In the genomic region with DNA sequence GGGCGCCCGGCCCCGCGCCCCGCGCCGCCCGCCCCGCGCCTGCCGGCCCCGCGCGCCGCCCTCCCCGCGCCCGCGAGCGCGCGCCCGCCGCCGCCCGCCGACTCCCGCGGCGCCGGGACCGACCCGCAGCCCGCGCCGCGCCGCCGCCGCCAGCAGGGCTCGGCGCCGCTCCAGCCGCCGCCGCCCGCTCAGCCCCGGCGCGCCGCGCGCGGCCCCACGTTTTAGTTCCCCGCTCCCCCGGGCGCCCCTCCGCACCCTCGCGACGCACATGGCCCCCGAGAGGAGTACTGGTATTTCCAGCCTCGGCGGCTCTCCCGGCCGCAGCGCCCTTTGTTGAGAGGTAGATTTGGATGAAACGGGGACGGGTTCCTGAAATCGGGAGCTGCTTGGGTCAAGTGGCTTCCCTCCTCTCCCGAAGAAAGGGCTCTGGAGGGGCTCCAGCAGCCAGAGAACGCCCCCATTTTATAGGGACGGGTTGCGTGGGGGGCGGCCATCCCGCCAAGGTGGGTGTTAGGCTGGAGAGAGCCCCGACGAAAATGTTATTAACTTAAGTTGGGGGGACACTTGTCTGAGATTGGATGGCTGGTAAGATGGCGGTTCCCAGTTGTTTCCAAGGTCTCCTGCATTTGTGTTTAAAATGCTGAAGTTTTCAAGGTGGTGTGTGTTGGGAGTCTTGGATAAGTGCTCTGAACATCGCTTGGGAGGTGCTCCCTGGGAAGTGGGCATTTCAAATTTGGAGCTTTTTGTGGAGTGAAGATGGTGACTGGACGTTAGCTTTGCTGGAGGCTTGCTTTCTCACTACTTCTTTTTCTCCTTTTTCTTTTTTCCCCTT, we compare ENCODE assay signal across 8 cellular contexts. TPM values are rescaled to one million over a fixed set of nuclear protein-coding genes. Genes with fewer than 3 reads are reported as not detected.
DNase-seq lines count a peak whose midpoint lies in the region; ATAC-seq and TF ChIP-seq lines count a peak whose summit lies in the region.

No MANE protein-coding gene starts in this region.

- peaks cover 63% of the 10 kb centered on the region for H3K4me1 Mint-ChIP-seq in WTC11
- H3K4me1 Mint-ChIP-seq in naive thymus-derived CD8-positive, alpha-beta T cell, result peaks cover 11 to 72% (median 50%) of the 10 kb centered on the region in 4 donors

- peaks cover 87% of the 10 kb centered on the region for H3K27me3 Mint-ChIP-seq in WTC11 (ENCODE audit: low read depth)
- H3K27me3 Mint-ChIP-seq in naive thymus-derived CD8-positive, alpha-beta T cell, result peaks cover 3 to 33% (median 18%) of the 10 kb centered on the region in 5 donors

- CTCF ChIA-PET in WTC11 (lab: Charles Lee), result no interaction called here

- TF ChIP-seq CTCF in WTC11 (IDR thresholded peaks at IDR 0.05), result no peak
- no peak for TF ChIP-seq CTCF in epithelial cell of proximal tubule (conservative IDR thresholded peaks at IDR 0.05; ENCODE audit: low read depth, low read length)
- TF ChIP-seq CTCF in uterus (IDR thresholded peaks at IDR 0.05), result no peak

- no peaks in the 10 kb centered on the region for H3K9me3 Mint-ChIP-seq in WTC11
- peaks cover 0 to 3% (median 0%) of the 10 kb centered on the region in 9 donors for H3K9me3 Mint-ChIP-seq in naive thymus-derived CD8-positive, alpha-beta T cell

- H3K36me3 ChIP-seq in uterus, result no peaks in the 10 kb centered on the region

- H3K4me1 ChIP-seq in uterus, result peaks cover 0 to 7% of the 10 kb centered on the region in 2 donors

- peak overlapping the region; percentile 74 for H3K4me3 Mint-ChIP-seq in WTC11
- H3K4me3 Mint-ChIP-seq in naive thymus-derived CD8-positive, alpha-beta T cell, result peak overlapping the region; percentile 81 to 94 (median 86)

- POLR2A ChIA-PET in WTC11 (lab: Charles Lee), result interaction anchor here (0.5 kb wide), 1 partner anchor 29 kb away, joined by 6 read pairs; no protein-coding TSS in a partner anchor
- POLR2A ChIA-PET in naive thymus-derived CD8-positive, alpha-beta T cell (lab: Charles Lee), result interaction anchor here (0.6 to 6.0 kb wide), 10 partner anchors 10 to 347 kb away, joined by 3 to 53 read pairs (median 4); no protein-coding TSS in a partner anchor

- TF ChIP-seq POLR2A in uterus (IDR thresholded peaks at IDR 0.05), result no peak

- ATAC-seq in Right ventricle myocardium inferior (no peak), WTC11 (no peak), HG03045 (IDR thresholded peaks at IDR 0.05; ENCODE audit: unreplicated experiment) (no peak)
- ATAC-seq in naive thymus-derived CD8-positive, alpha-beta T cell, result peak in 1 of 2 donors; percentile 5

- DNase-seq in Right ventricle myocardium inferior (ENCODE audit: missing footprints) (peak; percentile 65), cardiac septum (ENCODE audit: low spot score) (no peak), WTC11 (ENCODE audit: low spot score) (peak; percentile 28), epithelial cell of proximal tubule (ENCODE audit: low read depth) (no peak), uterus (peak in 1 of 2 donors; percentile 32), NOMO-1 (lab: John Stamatoyannopoulos, UW; ENCODE audit: unreplicated experiment in 2 of 2) (no peak)
- peak in 4 of 10 donors; percentile 36 to 47 (median 41) for DNase-seq in naive thymus-derived CD8-positive, alpha-beta T cell

- H3K9me3 ChIP-seq in uterus, result no peaks in the 10 kb centered on the region

- H3K27ac ChIP-seq in uterus, result peak overlapping the region in 1 of 2 donors; percentile 96

- no peak overlapping the region for H3K27ac Mint-ChIP-seq in WTC11
- H3K27ac Mint-ChIP-seq in naive thymus-derived CD8-positive, alpha-beta T cell, result peak overlapping the region; percentile 72 to 94 (median 88)

- no peaks in the 10 kb centered on the region for H3K36me3 Mint-ChIP-seq in WTC11
- peaks cover 0 to 11% (median 5%) of the 10 kb centered on the region in 3 donors for H3K36me3 Mint-ChIP-seq in naive thymus-derived CD8-positive, alpha-beta T cell

- no peaks in the 10 kb centered on the region for H3K27me3 ChIP-seq in uterus

- peak overlapping the region; percentile 67 for H3K4me3 ChIP-seq in epithelial cell of proximal tubule (ENCODE audit: low read depth, low read length)
- peak overlapping the region; percentile 52 to 69 for H3K4me3 ChIP-seq in uterus

- intact Hi-C loops in Right ventricle myocardium inferior (cut with DNase I) (loop anchor here (2.0 to 10.0 kb wide), 7 partner anchors 69 to 797 kb away; a partner anchor contains a TSS), cardiac septum (cut with DNase I) (loop anchor here (2.0 to 5.0 kb wide), 2 partner anchors 69 to 320 kb away; a partner anchor contains a TSS), uterus (cut with DNase I; ENCODE audit: low total_unique reads) (loop anchor here (10.0 kb wide), 2 partner anchors 113 to 827 kb away; no protein-coding TSS in a partner anchor)

TF ChIP-seq in WTC11, 78 proteins besides CTCF, POLR2A, EP300 and RAD21 (continues in another document):
- TF ChIP-seq ZNF671 (CRISPR knock-in tag; IDR thresholded peaks at IDR 0.05) (no peak), RORB (CRISPR knock-in tag; IDR thresholded peaks at IDR 0.05) (no peak), ZNF396 (CRISPR knock-in tag; IDR thresholded peaks at IDR 0.05; ENCODE audit: borderline replicate concordance) (no peak), GTF2I (CRISPR knock-in tag; conservative IDR thresholded peaks at IDR 0.05) (no peak), NR2C2 (CRISPR knock-in tag; IDR thresholded peaks at IDR 0.05) (no peak)
- TF ChIP-seq, protein P1, sequence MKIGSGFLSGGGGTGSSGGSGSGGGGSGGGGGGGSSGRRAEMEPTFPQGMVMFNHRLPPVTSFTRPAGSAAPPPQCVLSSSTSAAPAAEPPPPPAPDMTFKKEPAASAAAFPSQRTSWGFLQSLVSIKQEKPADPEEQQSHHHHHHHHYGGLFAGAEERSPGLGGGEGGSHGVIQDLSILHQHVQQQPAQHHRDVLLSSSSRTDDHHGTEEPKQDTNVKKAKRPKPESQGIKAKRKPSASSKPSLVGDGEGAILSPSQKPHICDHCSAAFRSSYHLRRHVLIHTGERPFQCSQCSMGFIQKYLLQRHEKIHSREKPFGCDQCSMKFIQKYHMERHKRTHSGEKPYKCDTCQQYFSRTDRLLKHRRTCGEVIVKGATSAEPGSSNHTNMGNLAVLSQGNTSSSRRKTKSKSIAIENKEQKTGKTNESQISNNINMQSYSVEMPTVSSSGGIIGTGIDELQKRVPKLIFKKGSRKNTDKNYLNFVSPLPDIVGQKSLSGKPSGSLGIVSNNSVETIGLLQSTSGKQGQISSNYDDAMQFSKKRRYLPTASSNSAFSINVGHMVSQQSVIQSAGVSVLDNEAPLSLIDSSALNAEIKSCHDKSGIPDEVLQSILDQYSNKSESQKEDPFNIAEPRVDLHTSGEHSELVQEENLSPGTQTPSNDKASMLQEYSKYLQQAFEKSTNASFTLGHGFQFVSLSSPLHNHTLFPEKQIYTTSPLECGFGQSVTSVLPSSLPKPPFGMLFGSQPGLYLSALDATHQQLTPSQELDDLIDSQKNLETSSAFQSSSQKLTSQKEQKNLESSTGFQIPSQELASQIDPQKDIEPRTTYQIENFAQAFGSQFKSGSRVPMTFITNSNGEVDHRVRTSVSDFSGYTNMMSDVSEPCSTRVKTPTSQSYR (CRISPR knock-in tag; IDR thresholded peaks at IDR 0.05), result no peak
- TF ChIP-seq, protein P2, sequence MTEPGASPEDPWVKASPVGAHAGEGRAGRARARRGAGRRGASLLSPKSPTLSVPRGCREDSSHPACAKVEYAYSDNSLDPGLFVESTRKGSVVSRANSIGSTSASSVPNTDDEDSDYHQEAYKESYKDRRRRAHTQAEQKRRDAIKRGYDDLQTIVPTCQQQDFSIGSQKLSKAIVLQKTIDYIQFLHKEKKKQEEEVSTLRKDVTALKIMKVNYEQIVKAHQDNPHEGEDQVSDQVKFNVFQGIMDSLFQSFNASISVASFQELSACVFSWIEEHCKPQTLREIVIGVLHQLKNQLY (CRISPR knock-in tag; IDR thresholded peaks at IDR 0.05), result no peak

RNA-seq across cellular contexts. Expression of a gene that starts 1.1 kb away (rescaled TPM):
- total RNA-seq in Right ventricle myocardium inferior (34.4 TPM), cardiac septum (44.1 TPM), WTC11 (2021) (3.4 to 4.0 TPM (median 4.0 TPM) in 3 replicates), epithelial cell of proximal tubule (29.6 and 37.2 TPM in 2 replicates), uterus (10 to 100 TPM; 50.2 to 85.7 (median 64.7) TPM)
- 10 to 100 TPM; 70.2 to 80.3 TPM for total RNA-seq in naive thymus-derived CD8-positive, alpha-beta T cell
- polyA plus RNA-seq in naive thymus-derived CD8-positive, alpha-beta T cell, result 10 to 100 TPM; 22.5 to 32.9 (median 25.7) TPM

RNA-seq across cellular contexts. Expression of a gene that starts 5.9 kb away (rescaled TPM):
- total RNA-seq in Right ventricle myocardium inferior, result 89.9 TPM
- total RNA-seq in cardiac septum, result 71.6 TPM
- total RNA-seq in WTC11 (2021), result 2.6 to 3.6 TPM (median 3.5 TPM) in 3 replicates
- 41.7 and 43.8 TPM in 2 replicates for total RNA-seq in epithelial cell of proximal tubule
- total RNA-seq in naive thymus-derived CD8-positive, alpha-beta T cell, result 10 to 100 TPM; 53.9 to 59.3 TPM
- 10 to 100 TPM; 38.5 to 57.8 (median 48.4) TPM for polyA plus RNA-seq in naive thymus-derived CD8-positive, alpha-beta T cell
- 10 to 100 TPM in 3 of 4 donors, 1 to 10 TPM in 1; 7.4 to 39.5 (median 25.8) TPM for total RNA-seq in uterus

RNA-seq across cellular contexts. Expression of a gene that starts 23.2 kb away (rescaled TPM):
- not detected for total RNA-seq in Right ventricle myocardium inferior
- not detected for total RNA-seq in cardiac septum
- 0.30 to 0.74 TPM in 2 of 3 replicates, not detected in the other for total RNA-seq in WTC11 (2021)
- total RNA-seq in epithelial cell of proximal tubule, result 0.07 TPM in 1 of 2 replicates, not detected in the other
- total RNA-seq in naive thymus-derived CD8-positive, alpha-beta T cell, result not detected
- polyA plus RNA-seq in naive thymus-derived CD8-positive, alpha-beta T cell, result not detected
- total RNA-seq in uterus, result 1 to 10 TPM in 1 of 4 donors, under 1 TPM in 2, not detected in 1; 0.29 to 3.9 (median 0.49) TPM

Comparison
In these comparisons a context has a peak if more than half of its experiments do, and no peak if none do; other contexts are left out.
1. DNase-seq: peak in Right ventricle myocardium inferior (single experiment) and WTC11 (single experiment); none in cardiac septum (single experiment), epithelial cell of proximal tubule (single experiment) and NOMO-1 (0 of 2).